ENCODE assay signal across 21 cellular contexts in genomic region chr4:6888506-6889071, GRCh38. TPM values are rescaled to one million over a fixed set of nuclear protein-coding genes. Genes with fewer than 3 reads are reported as not detected.
A peak's percentile ranks its signal among the peaks of the same experiment; 100 is the strongest.
DNase-seq lines count a peak whose midpoint lies in the region; ATAC-seq and TF ChIP-seq lines count a peak whose summit lies in the region.
"Had no signal": no experiment of that assay in that cellular context is flagged by ENCODE, and none has a peak within 500 bp of the region (broad histone marks: within the 10 kb centered on the region; RNA-seq: fewer than 3 reads in every experiment).

No MANE protein-coding gene starts in this region.

- H3K9me3 ChIP-seq in neuronal stem cell (replicated peaks in 1 of 2; ENCODE audit: control insufficient read depth in 2 of 2, insufficient read depth in 1 of 2, low read depth in 1 of 2, low read length in 2 of 2) (peaks cover 6 to 7% of the 10 kb centered on the region in 2 donors), upper lobe of left lung (peaks cover 0 to 4% (median 0%) of the 10 kb centered on the region in 4 donors), thyroid gland (no peaks in the 10 kb centered on the region)
- H3K9me3 ChIP-seq: SK-N-SH had no signal

- POLR2A ChIA-PET in MCF 10A (lab: Yijun Ruan, JAX): no interaction called here

- H3K4me3 ChIP-seq in neuronal stem cell (ENCODE audit: low read length in 2 of 2) (no peak overlapping the region), upper lobe of left lung (no peak overlapping the region), thyroid gland (replicated peaks in 1 of 3) (no peak overlapping the region)
- H3K4me3 ChIP-seq: GM23338 had no signal

- H3K4me3 Mint-ChIP-seq in chondrocyte (ENCODE audit: unreplicated experiment) (no peak overlapping the region), MCF 10A (ENCODE audit: unreplicated experiment) (no peak overlapping the region)
- H3K4me3 Mint-ChIP-seq: CD4-positive, alpha-beta T cell; GM23338 had no signal

- H3K27ac ChIP-seq in neuronal stem cell (replicated peaks; ENCODE audit: low read length): no peak overlapping the region
- peak overlapping the region; percentile 33 to 71 (median 58) for H3K27ac ChIP-seq in upper lobe of left lung
- H3K27ac ChIP-seq in thyroid gland: no peak overlapping the region
- H3K27ac ChIP-seq: 22Rv1 had no signal

- H3K4me1 Mint-ChIP-seq in chondrocyte (ENCODE audit: low read depth) (peaks cover 36% of the 10 kb centered on the region), MCF 10A (ENCODE audit: insufficient read depth, unreplicated experiment) (peaks cover 10% of the 10 kb centered on the region)

- no peak overlapping the region for H2BK12ac ChIP-seq in neuronal stem cell (ENCODE audit: low read length)

- no TSS peak for BruUV-seq in MCF 10A (replicated peaks; lab: Mats Ljungman, UMichigan)

- H3K4me1 ChIP-seq in neuronal stem cell (ENCODE audit: control insufficient read depth in 2 of 2, insufficient read depth in 1 of 2, low read depth in 1 of 2, low read length in 2 of 2): peaks cover 13 to 20% of the 10 kb centered on the region in 2 donors
- H3K4me1 ChIP-seq in upper lobe of left lung: peaks cover 21 to 37% (median 28%) of the 10 kb centered on the region in 4 donors
- H3K4me1 ChIP-seq in thyroid gland: peaks cover 8 to 21% of the 10 kb centered on the region in 2 donors

- H3K14ac ChIP-seq in neuronal stem cell (ENCODE audit: low read length): peak overlapping the region; percentile 66

- intact Hi-C loops in thyroid gland (cut with DNase I): no loop called here
- intact Hi-C loops in MCF 10A (cut with micrococcal nuclease): no loop called here

- peak overlapping the region; percentile 58 for H3K18ac ChIP-seq in neuronal stem cell (ENCODE audit: low read length)

- H3K23ac ChIP-seq in neuronal stem cell (ENCODE audit: low read depth, low read length, poor library complexity): peak overlapping the region; percentile 56

- H3K9me3 Mint-ChIP-seq in chondrocyte (ENCODE audit: low read depth): peaks cover 2% of the 10 kb centered on the region
- H3K9me3 Mint-ChIP-seq in MCF 10A (ENCODE audit: unreplicated experiment): no peaks in the 10 kb centered on the region
- H3K9me3 Mint-ChIP-seq: CD4-positive, alpha-beta T cell had no signal

- H3K27me3 ChIP-seq in neuronal stem cell (ENCODE audit: control insufficient read depth in 3 of 3, insufficient read depth in 3 of 3, low read depth in 1 of 3, low read length in 3 of 3): no peaks in the 10 kb centered on the region
- H3K27me3 ChIP-seq in upper lobe of left lung: no peaks in the 10 kb centered on the region
- no peaks in the 10 kb centered on the region for H3K27me3 ChIP-seq in thyroid gland

- no peak for ATAC-seq in upper lobe of left lung (ENCODE audit: low FRiP score in 2 of 2)
- no peak for ATAC-seq in GM19351 (IDR thresholded peaks at IDR 0.05; ENCODE audit: unreplicated experiment)
- ATAC-seq: GM23338, HCT116 had no signal

- no peak overlapping the region for H3K9ac ChIP-seq in neuronal stem cell (ENCODE audit: low read depth, low read length, poor library complexity)
- H3K9ac ChIP-seq: SK-N-SH had no signal

- TF ChIP-seq CTCF in chondrocyte (IDR thresholded peaks at IDR 0.05): no peak
- TF ChIP-seq CTCF in upper lobe of left lung (IDR thresholded peaks at IDR 0.05): no peak
- TF ChIP-seq CTCF in thyroid gland (IDR thresholded peaks at IDR 0.05): no peak
- no peak for TF ChIP-seq CTCF in MCF 10A (IDR thresholded peaks at IDR 0.05; ENCODE audit: unreplicated experiment)

- TF ChIP-seq EP300 in upper lobe of left lung (IDR thresholded peaks at IDR 0.05): no peak

- H3K36me3 Mint-ChIP-seq in chondrocyte (ENCODE audit: low read depth) (no peaks in the 10 kb centered on the region), MCF 10A (ENCODE audit: insufficient read depth, unreplicated experiment) (peaks cover 11% of the 10 kb centered on the region)

- H2BK5ac ChIP-seq in neuronal stem cell (ENCODE audit: low read length): no peak overlapping the region

- no peak overlapping the region for H2BK15ac ChIP-seq in neuronal stem cell (ENCODE audit: low read length)

- peak; percentile 49 for DNase-seq in activated effector memory CD4-positive, alpha-beta T cell treated with anti-CD3 and anti-CD28 coated beads, Interleukin-2, amount 50 U/mL, for 16 hours
- DNase-seq in activated effector memory CD4-positive, alpha-beta T cell treated with Interleukin-2 at 50 U/mL for 16 hours: no peak
- DNase-seq in chondrocyte (ENCODE audit: low spot score) (peak; percentile 70), neuronal stem cell (ENCODE audit: low spot score) (no peak), upper lobe of left lung (no peak), thyroid gland (no peak), MCF 10A (ENCODE audit: unreplicated experiment) (no peak)
- DNase-seq: CD4-positive, alpha-beta T cell; DMS153; NCI-H1105; NCI-H1694; NCI-H2081 treated with DMSO at 0.1 percent for 48 hours; NCI-H510A; NCI-H774; OCI-M1; SHP77 treated with DMSO at 0.1 percent for 48 hours; SK-N-SH had no signal

- H3K79me1 ChIP-seq in neuronal stem cell (ENCODE audit: low read depth, low read length): no peaks in the 10 kb centered on the region

- no peaks in the 10 kb centered on the region for H3K27me3 Mint-ChIP-seq in chondrocyte (ENCODE audit: low read depth)
- H3K27me3 Mint-ChIP-seq in MCF 10A (ENCODE audit: insufficient read depth, unreplicated experiment): no peaks in the 10 kb centered on the region
- H3K27me3 Mint-ChIP-seq: CD4-positive, alpha-beta T cell had no signal

- H2BK120ac ChIP-seq in neuronal stem cell (ENCODE audit: low read depth, low read length): no peak overlapping the region

- H3K27ac Mint-ChIP-seq in chondrocyte (ENCODE audit: unreplicated experiment) (no peak overlapping the region), MCF 10A (ENCODE audit: low read depth, unreplicated experiment) (no peak overlapping the region)
- H3K27ac Mint-ChIP-seq: CD4-positive, alpha-beta T cell; GM23338 had no signal

- H2AFZ ChIP-seq in neuronal stem cell (ENCODE audit: low read length): no peak overlapping the region
- H2AFZ ChIP-seq: GM23338 had no signal

- H3K36me3 ChIP-seq in neuronal stem cell (replicated peaks in 1 of 2; ENCODE audit: control insufficient read depth in 2 of 2, insufficient read depth in 2 of 2, low read length in 2 of 2) (peaks cover 0 to 11% of the 10 kb centered on the region in 2 donors), upper lobe of left lung (peaks cover 0 to 6% (median under 1%) of the 10 kb centered on the region in 4 donors), thyroid gland (peaks cover 0 to 1% of the 10 kb centered on the region in 2 donors)

- H3K4me2 ChIP-seq in neuronal stem cell (ENCODE audit: insufficient read depth, low read length, poor library complexity, severe bottlenecking): no peak overlapping the region
- H3K4me2 ChIP-seq: GM23338, SK-N-SH had no signal

- no peak overlapping the region for H4K8ac ChIP-seq in neuronal stem cell (ENCODE audit: low read depth, low read length)

- WGBS in neuronal stem cell (ENCODE audit: extremely low coverage in 2 of 2, insufficient read length in 2 of 2, insufficient replicate concordance in 1 of 2), 2 donors: no CpG with 5 or more reads among the region's 15 CpGs
- WGBS in upper lobe of left lung, 2 donors: 76 to 90% methylated on average over 11 to 15 of the region's 15 CpGs
- 81 to 89% methylated on average over 8 to 11 of the region's 15 CpGs for WGBS in thyroid gland, 2 donors

- no peak overlapping the region for H2AK5ac ChIP-seq in neuronal stem cell (ENCODE audit: low read depth, low read length)

- TF ChIP-seq POLR2A in upper lobe of left lung (IDR thresholded peaks at IDR 0.05) (no peak), thyroid gland (IDR thresholded peaks at IDR 0.05) (no peak)

- CTCF ChIA-PET in MCF 10A (lab: Yijun Ruan, JAX): interaction anchor here (6.7 kb wide), 1 partner anchor 15 kb away, joined by 67 read pairs; no protein-coding TSS in a partner anchor

- no peak overlapping the region for H3K4ac ChIP-seq in neuronal stem cell (ENCODE audit: low read length)

- H4K91ac ChIP-seq in neuronal stem cell (ENCODE audit: low read depth, low read length, poor library complexity): no peak overlapping the region

RNA-seq across cellular contexts. Expression of gene TBC1D14, which starts 21.0 kb away (rescaled TPM):
- 24.2 to 29.1 TPM (median 25.2 TPM) in 3 replicates for total RNA-seq in chondrocyte
- 33.1 TPM for polyA plus RNA-seq in neuronal stem cell (2013, experiment 1 of 2)
- polyA plus RNA-seq in neuronal stem cell (2013, experiment 2 of 2): 33.3 TPM
- 10 to 100 TPM; 47.7 to 61.8 (median 57.8) TPM for total RNA-seq in upper lobe of left lung
- total RNA-seq in thyroid gland: 10 to 100 TPM; 39.8 to 47.0 (median 46.0) TPM
- 52.6 and 55.1 TPM in 2 replicates for total RNA-seq in MCF 10A (2022)

Comparison
In these comparisons a context has a peak if more than half of its experiments do, and no peak if none do; other contexts are left out.
1. DNase-seq: peak in activated effector memory CD4-positive, alpha-beta T cell treated with anti-CD3 and anti-CD28 coated beads, Interleukin-2, amount 50 U/mL, for 16 hours (single experiment) and chondrocyte (single experiment); none in activated effector memory CD4-positive, alpha-beta T cell treated with Interleukin-2 at 50 U/mL for 16 hours (single experiment), neuronal stem cell (single experiment), upper lobe of left lung (0 of 2), thyroid gland (0 of 2) and MCF 10A (single experiment).
2. H3K27ac ChIP-seq: peak in upper lobe of left lung (4 of 4); none in neuronal stem cell (single experiment) and thyroid gland (0 of 3).